ENCODE assay signal across 8 cellular contexts in the genomic region with DNA sequence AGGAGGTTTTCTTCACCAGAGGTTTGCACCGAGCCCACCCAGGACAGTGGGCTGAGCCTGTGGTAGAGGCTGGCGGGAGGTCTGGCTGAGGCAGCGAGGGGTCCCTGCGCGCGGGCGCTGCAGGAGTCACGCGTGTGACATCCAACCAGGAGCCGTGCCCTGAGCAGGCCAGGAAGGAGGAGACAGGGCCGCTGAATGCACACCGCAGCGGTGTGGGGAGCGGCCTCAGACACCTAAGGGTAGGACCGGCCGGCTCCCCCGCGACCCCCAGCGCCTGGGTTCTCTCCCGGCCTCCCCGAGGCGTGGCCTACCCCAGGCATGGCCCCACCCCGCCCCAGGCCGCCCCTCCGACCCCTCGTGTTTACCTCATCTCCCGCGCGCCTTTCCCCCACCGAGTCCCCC. TPM values are rescaled to one million over a fixed set of nuclear protein-coding genes. Genes with fewer than 3 reads are reported as not detected.
DNase-seq lines count a peak whose midpoint lies in the region; ATAC-seq and TF ChIP-seq lines count a peak whose summit lies in the region.

No MANE protein-coding gene starts in this region.

- H3K27ac ChIP-seq in IMR-90 (ENCODE audit: insufficient read depth, low read length): peak overlapping the region; percentile 21; the same call in 1 of the 2 replicates
- H3K27ac ChIP-seq in coronary artery: peak overlapping the region; percentile 89 to 94
- peak overlapping the region; percentile 91 for H3K27ac ChIP-seq in lower lobe of right lung

- peak; percentile 64 for DNase-seq in GM06990 (ENCODE audit: extremely low read depth, insufficient read length)
- DNase-seq in IMR-90: peak; percentile 19
- DNase-seq in T-helper 2 cell treated with Interferon-gamma antibody and Interleukin-4, amounts not matched to agents 5 μg/mL and 100 μg/mL, for 36 hours (ENCODE audit: low spot score): peak; percentile 27
- no peak for DNase-seq in coronary artery (ENCODE audit: low spot score)
- peak; percentile 60 for DNase-seq in lower lobe of right lung
- DNase-seq in stimulated activated naive B cell treated with anti-CD40 and anti-IgM and Interleukin-4, amounts not matched to agents 10 μg/mL and 1 μg/mL and 100 μg/mL, for 72 hours: peak; percentile 31
- DNase-seq in ecto neural progenitor cell (ENCODE audit: low spot score): no peak

- peaks cover 0 to 3% of the 10 kb centered on the region in 2 experiments; a peak in 2 of 4 replicates for H3K79me1 ChIP-seq in IMR-90 (ENCODE audit: low read depth in 1 of 2, low read length in 2 of 2)

- in situ Hi-C loops in IMR-90 (cut with MboI; ENCODE audit: low sequenced_read_pairs): no loop called here

- dilution Hi-C loops in IMR-90 (cut with HindIII; ENCODE audit: low sequenced_read_pairs, unreplicated experiment): no loop called here

- H4K91ac ChIP-seq in IMR-90 (ENCODE audit: insufficient read depth, low read depth, low read length): no peak overlapping the region; the same call in 1 of the 2 replicates

- H2BK5ac ChIP-seq in IMR-90 (ENCODE audit: low read depth, low read length, poor library complexity, severe bottlenecking): no peak overlapping the region

- TF ChIP-seq POLR2A in IMR-90 (IDR thresholded peaks at IDR 0.05; ENCODE audit: low read depth, low read length): no peak

- peak overlapping the region; percentile 26; the same call in 1 of the 2 replicates for H3K14ac ChIP-seq in IMR-90 (replicated peaks; ENCODE audit: low read depth, low read length)

- peak overlapping the region; percentile 48 for H3K4me2 ChIP-seq in IMR-90 (ENCODE audit: low read depth, low read length)

- TF ChIP-seq RAD21 in IMR-90 (IDR thresholded peaks at IDR 0.05; ENCODE audit: low read length): no peak

- no peak for TF ChIP-seq CTCF in GM06990 (IDR thresholded peaks at IDR 0.05; ENCODE audit: insufficient read depth, low read length, poor library complexity, severe bottlenecking)
- no peak for TF ChIP-seq CTCF in IMR-90 (conservative IDR thresholded peaks at IDR 0.05; ENCODE audit: low read depth, low read length)
- no peak for TF ChIP-seq CTCF in coronary artery (IDR thresholded peaks at IDR 0.05)
- TF ChIP-seq CTCF in lower lobe of right lung (IDR thresholded peaks at IDR 0.05): no peak

- H4K8ac ChIP-seq in IMR-90 (ENCODE audit: low read depth in 2 of 2, low read length in 2 of 2): peak overlapping the region; percentile 37 to 52; a peak in 2 of 4 replicates

- H2AFZ ChIP-seq in IMR-90 (replicated peaks; ENCODE audit: low read length, poor library complexity): peak overlapping the region; percentile 90

- no peaks in the 10 kb centered on the region for H3K36me3 Mint-ChIP-seq in T-helper 2 cell treated with Interferon-gamma antibody and Interleukin-4, amounts not matched to agents 5 μg/mL and 100 μg/mL, for 36 hours (ENCODE audit: low read depth)
- peaks cover 5% of the 10 kb centered on the region in 2 donors for H3K36me3 Mint-ChIP-seq in stimulated activated naive B cell treated with anti-CD40 and anti-IgM and Interleukin-4, amounts not matched to agents 10 μg/mL and 1 μg/mL and 100 μg/mL, for 72 hours

- H3K27ac Mint-ChIP-seq in T-helper 2 cell treated with Interferon-gamma antibody and Interleukin-4, amounts not matched to agents 5 μg/mL and 100 μg/mL, for 36 hours: peak overlapping the region; percentile 90
- peak overlapping the region; percentile 96 for H3K27ac Mint-ChIP-seq in stimulated activated naive B cell treated with anti-CD40 and anti-IgM and Interleukin-4, amounts not matched to agents 10 μg/mL and 1 μg/mL and 100 μg/mL, for 72 hours

- peaks cover 23% of the 10 kb centered on the region for H3K4me1 Mint-ChIP-seq in T-helper 2 cell treated with Interferon-gamma antibody and Interleukin-4, amounts not matched to agents 5 μg/mL and 100 μg/mL, for 36 hours (ENCODE audit: low read depth)
- H3K4me1 Mint-ChIP-seq in stimulated activated naive B cell treated with anti-CD40 and anti-IgM and Interleukin-4, amounts not matched to agents 10 μg/mL and 1 μg/mL and 100 μg/mL, for 72 hours: peaks cover 13 to 22% of the 10 kb centered on the region in 2 donors

- peak; percentile 42 for ATAC-seq in GM21576 (IDR thresholded peaks at IDR 0.05; ENCODE audit: unreplicated experiment)
- peak; percentile 70 for ATAC-seq in IMR-90 (ENCODE audit: low read depth)
- peak; percentile 78 to 80 for ATAC-seq in lower lobe of right lung
- peak; percentile 68 to 69 for ATAC-seq in stimulated activated naive B cell treated with anti-CD40 and anti-IgM and Interleukin-4, amounts not matched to agents 10 μg/mL and 1 μg/mL and 100 μg/mL, for 72 hours (replicated peaks)

- no TSS peak for BruUV-seq in IMR-90 (replicated peaks; lab: Mats Ljungman, UMichigan)

- no peaks in the 10 kb centered on the region for H3K27me3 ChIP-seq in GM06990 (replicated peaks; ENCODE audit: control insufficient read depth, insufficient read depth, low read length)
- no peaks in the 10 kb centered on the region for H3K27me3 ChIP-seq in IMR-90 (ENCODE audit: control insufficient read depth, insufficient read depth, low read length)
- H3K27me3 ChIP-seq in lower lobe of right lung (ENCODE audit: low read depth): no peaks in the 10 kb centered on the region

- no peak overlapping the region for H2AK9ac ChIP-seq in IMR-90 (replicated peaks; ENCODE audit: low read depth, low read length, poor library complexity)

- 0 out of 2 replicates have a peak, but pooled peaks cover 3% of the 10 kb centered on the region for H3K9me1 ChIP-seq in IMR-90 (ENCODE audit: insufficient read depth, low read length)

- H3K4me3 Mint-ChIP-seq in T-helper 2 cell treated with Interferon-gamma antibody and Interleukin-4, amounts not matched to agents 5 μg/mL and 100 μg/mL, for 36 hours: peak overlapping the region; percentile 95
- H3K4me3 Mint-ChIP-seq in stimulated activated naive B cell treated with anti-CD40 and anti-IgM and Interleukin-4, amounts not matched to agents 10 μg/mL and 1 μg/mL and 100 μg/mL, for 72 hours: peak overlapping the region; percentile 86 to 92

- H3K36me3 ChIP-seq in GM06990 (ENCODE audit: control insufficient read depth, insufficient read depth, low read length) (no peaks in the 10 kb centered on the region), IMR-90 (ENCODE audit: control insufficient read depth, insufficient read depth, low read length) (no peaks in the 10 kb centered on the region), lower lobe of right lung (no peaks in the 10 kb centered on the region)

- 0% methylated on average over 10 of the region's 30 CpGs; no CpG with 5 or more reads in 1 of the 2 experiments for WGBS in IMR-90 (ENCODE audit: extremely low coverage in 2 of 2, insufficient read length in 1 of 2), 2 experiments

- no peaks in the 10 kb centered on the region for H3K9me3 ChIP-seq in IMR-90 (ENCODE audit: control insufficient read depth, insufficient read depth, low read length)
- no peaks in the 10 kb centered on the region for H3K9me3 ChIP-seq in lower lobe of right lung

- intact Hi-C loops in IMR-90 (cut with micrococcal nuclease) (no loop called here), lower lobe of right lung (cut with DNase I) (no loop called here)

- peak overlapping the region; percentile 34; the same call in 1 of the 2 replicates for H3K4ac ChIP-seq in IMR-90 (ENCODE audit: low read depth, low read length)

- H2AK5ac ChIP-seq in IMR-90 (ENCODE audit: low read depth, low read length): no peak overlapping the region

- H2BK20ac ChIP-seq in IMR-90 (ENCODE audit: low read depth, low read length): no peak overlapping the region

- H3K4me3 ChIP-seq in GM06990 (replicated peaks; ENCODE audit: low read depth, low read length): peak overlapping the region; percentile 80
- H3K4me3 ChIP-seq in IMR-90 (ENCODE audit: insufficient read depth, low read depth, low read length): peak overlapping the region; percentile 50
- peak overlapping the region; percentile 94 for H3K4me3 ChIP-seq in coronary artery
- peak overlapping the region; percentile 71 for H3K4me3 ChIP-seq in lower lobe of right lung

- H3K23ac ChIP-seq in IMR-90 (ENCODE audit: low read depth, low read length): no peak overlapping the region

- H2BK15ac ChIP-seq in IMR-90 (ENCODE audit: low read depth, low read length): no peak overlapping the region

- H3K4me1 ChIP-seq in IMR-90 (ENCODE audit: control insufficient read depth, insufficient read depth, low read length): no peaks in the 10 kb centered on the region
- peaks cover 12% of the 10 kb centered on the region for H3K4me1 ChIP-seq in lower lobe of right lung

- CTCF ChIA-PET in IMR-90 (lab: Yijun Ruan, JAX): no interaction called here

- H4K20me1 ChIP-seq in IMR-90 (ENCODE audit: insufficient read depth, low read length): no peaks in the 10 kb centered on the region

- H3K27me3 Mint-ChIP-seq in T-helper 2 cell treated with Interferon-gamma antibody and Interleukin-4, amounts not matched to agents 5 μg/mL and 100 μg/mL, for 36 hours (ENCODE audit: low read depth): no peaks in the 10 kb centered on the region
- H3K27me3 Mint-ChIP-seq in stimulated activated naive B cell treated with anti-CD40 and anti-IgM and Interleukin-4, amounts not matched to agents 10 μg/mL and 1 μg/mL and 100 μg/mL, for 72 hours: no peaks in the 10 kb centered on the region

- POLR2A ChIA-PET in IMR-90 (lab: Charles Lee; ENCODE audit: unreplicated experiment): no interaction called here

- H3K9ac ChIP-seq in IMR-90 (ENCODE audit: low read depth, low read length): peak overlapping the region; percentile 56

- H3K56ac ChIP-seq in IMR-90 (ENCODE audit: extremely low read depth, insufficient read depth, low read length): no peak overlapping the region

- H3K18ac ChIP-seq in IMR-90 (ENCODE audit: low read depth, low read length): no peak overlapping the region

- H3K9me3 Mint-ChIP-seq in T-helper 2 cell treated with Interferon-gamma antibody and Interleukin-4, amounts not matched to agents 5 μg/mL and 100 μg/mL, for 36 hours: peaks cover 12% of the 10 kb centered on the region
- no peaks in the 10 kb centered on the region for H3K9me3 Mint-ChIP-seq in stimulated activated naive B cell treated with anti-CD40 and anti-IgM and Interleukin-4, amounts not matched to agents 10 μg/mL and 1 μg/mL and 100 μg/mL, for 72 hours

- H4K5ac ChIP-seq in IMR-90 (ENCODE audit: low read depth, low read length): no peak overlapping the region

- H2BK120ac ChIP-seq in IMR-90 (ENCODE audit: low read depth, low read length): no peak overlapping the region

TF ChIP-seq in IMR-90, 13 proteins besides CTCF, POLR2A, EP300 and RAD21 (continues in another document):
- TF ChIP-seq MAZ (IDR thresholded peaks at IDR 0.05; ENCODE audit: borderline replicate concordance, low read depth, low read length): no peak
- TF ChIP-seq SMC3 (IDR thresholded peaks at IDR 0.05; ENCODE audit: low read depth, low read length): no peak
- no peak for TF ChIP-seq RCOR1 (IDR thresholded peaks at IDR 0.05; ENCODE audit: insufficient replicate concordance, low read length)
- no peak for TF ChIP-seq BHLHE40 (IDR thresholded peaks at IDR 0.05; ENCODE audit: low read depth, low read length)
- no peak for TF ChIP-seq MXI1 (IDR thresholded peaks at IDR 0.05; ENCODE audit: borderline replicate concordance, low read depth, low read length)
- no peak for TF ChIP-seq FOS (IDR thresholded peaks at IDR 0.05; ENCODE audit: low read depth, low read length)

RNA-seq across cellular contexts. Expression of gene SLC41A3, which starts 0.4 kb away (rescaled TPM):
- total RNA-seq in IMR-90 (2012; rRNA removed) (26.7 and 30.5 TPM in 2 replicates), lower lobe of right lung (36.2 TPM)
- 43.5 and 44.7 TPM in 2 replicates for polyA plus RNA-seq in IMR-90 (2012; rRNA removed)
- 46.5 and 59.0 TPM in 2 replicates for polyA plus RNA-seq in IMR-90 (2012; cell fraction: cytosol; rRNA removed)
- polyA plus RNA-seq in IMR-90 (2012; cell fraction: nucleus; rRNA removed; ENCODE audit: low replicate concordance): 48.1 and 91.7 TPM in 2 replicates

Comparison
In these comparisons a context has a peak if more than half of its experiments do, and no peak if none do; other contexts are left out.
1. DNase-seq: peak in GM06990 (single experiment), IMR-90 (single experiment), T-helper 2 cell treated with Interferon-gamma antibody and Interleukin-4, amounts not matched to agents 5 μg/mL and 100 μg/mL, for 36 hours (single experiment), lower lobe of right lung (single experiment) and stimulated activated naive B cell treated with anti-CD40 and anti-IgM and Interleukin-4, amounts not matched to agents 10 μg/mL and 1 μg/mL and 100 μg/mL, for 72 hours (single experiment); none in coronary artery (single experiment) and ecto neural progenitor cell (single experiment).
2. H3K27ac ChIP-seq: peak in every context shown above with its lines; median percentile 92 in coronary artery; 91 in lower lobe of right lung; 21 in IMR-90.
3. Peak in every context shown above with its lines, with median percentiles within 50 percentile points of each other: H3K4me3 ChIP-seq and ATAC-seq.